In the genomic region with DNA sequence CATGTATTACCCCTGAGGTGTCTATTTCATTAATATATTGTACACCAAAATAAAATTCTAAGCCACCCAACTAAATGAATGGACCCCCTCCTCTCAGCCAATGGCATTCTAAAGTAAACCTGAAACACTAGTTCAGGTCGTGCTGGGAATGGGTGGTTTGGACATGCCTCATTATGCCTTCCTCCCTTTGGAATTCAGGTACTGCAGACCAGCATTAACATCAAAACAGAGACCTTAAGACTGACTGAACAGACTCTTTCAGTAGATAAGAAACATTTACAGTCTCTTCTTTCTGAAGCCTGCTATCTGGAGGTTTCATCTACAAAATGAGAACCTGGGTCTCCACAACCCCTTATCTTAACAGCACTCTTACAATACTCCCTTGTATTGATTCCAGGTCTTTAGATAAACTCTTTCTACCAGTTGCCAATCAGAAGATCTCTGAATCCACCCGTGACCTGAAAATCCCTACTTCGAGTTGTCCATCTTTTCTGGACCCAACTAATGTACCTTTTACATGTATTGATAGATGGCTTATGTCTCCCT, we compare ENCODE assay signal across 16 cellular contexts.
"Had no signal": no experiment of that assay in that cellular context is flagged by ENCODE, and none has a peak within 500 bp of the region (broad histone marks: within the 10 kb centered on the region; RNA-seq: fewer than 3 reads in every experiment).

No MANE protein-coding gene starts in this region.

- H3K4me3 ChIP-seq: esophagus squamous epithelium, stomach, thoracic aorta had no signal

- H3K27ac Mint-ChIP-seq: activated CD4-positive, alpha-beta T cell treated with anti-CD3 and anti-CD28 coated beads for 36 hours; activated CD8-positive, alpha-beta T cell treated with anti-CD3 and anti-CD28 coated beads for 36 hours had no signal

- ATAC-seq: activated CD4-positive, alpha-beta T cell treated with anti-CD3 and anti-CD28 coated beads for 36 hours; activated CD8-positive, alpha-beta T cell treated with anti-CD3 and anti-CD28 coated beads for 36 hours had no signal

- DNase-seq: activated CD4-positive, alpha-beta T cell treated with anti-CD3 and anti-CD28 coated beads for 36 hours; activated CD8-positive, alpha-beta memory T cell treated with anti-CD3 and anti-CD28 coated beads, Interleukin-2, amount 50 U/mL, for 4 hours; activated CD8-positive, alpha-beta T cell treated with anti-CD3 and anti-CD28 coated beads for 36 hours; activated naive CD4-positive, alpha-beta T cell; esophagus squamous epithelium; foreskin fibroblast; glutamatergic neuron; naive B cell; retina; stimulated activated CD4-positive, alpha-beta T cell treated with anti-CD3 and anti-CD28 coated beads, Interleukin-4, amount 100 ng/mL, for 4 hours; stomach; T-helper 9 cell had no signal

- H2AFZ ChIP-seq: parathyroid adenoma had no signal

- H3K4me3 Mint-ChIP-seq: activated CD4-positive, alpha-beta T cell treated with anti-CD3 and anti-CD28 coated beads for 36 hours; activated CD8-positive, alpha-beta T cell treated with anti-CD3 and anti-CD28 coated beads for 36 hours; activated T-helper 1 cell treated with anti-CD3 and anti-CD28 coated beads, Interleukin-12 subunit alpha, Interleukin-12 subunit beta, Interleukin-2, Interleukin-4 antibody, amounts not matched to agents 30 ng/mL and 10 ng/mL and 1 ng/mL, durations not matched to agents 14 hours and 24 hours and 36 hours; naive B cell had no signal

- H3K4me1 ChIP-seq: parathyroid adenoma had no signal

- H3K9me3 ChIP-seq: esophagus squamous epithelium, stomach, thoracic aorta had no signal

- H3K27me3 ChIP-seq: esophagus squamous epithelium, stomach had no signal

- H3K27me3 Mint-ChIP-seq: activated CD4-positive, alpha-beta T cell treated with anti-CD3 and anti-CD28 coated beads for 36 hours; activated CD8-positive, alpha-beta T cell treated with anti-CD3 and anti-CD28 coated beads for 36 hours; naive B cell had no signal

- H3K27ac ChIP-seq: esophagus squamous epithelium, parathyroid adenoma, stomach, thoracic aorta, VCaP had no signal

- H3K9ac ChIP-seq: parathyroid adenoma had no signal

- H3K9me3 Mint-ChIP-seq: activated CD8-positive, alpha-beta T cell treated with anti-CD3 and anti-CD28 coated beads for 36 hours; activated T-helper 1 cell treated with anti-CD3 and anti-CD28 coated beads, Interleukin-12 subunit alpha, Interleukin-12 subunit beta, Interleukin-2, Interleukin-4 antibody, amounts not matched to agents 30 ng/mL and 10 ng/mL and 1 ng/mL, durations not matched to agents 14 hours and 24 hours and 36 hours; naive B cell had no signal
